Comparison of ENCODE assay signal across 1 cellular context in genomic region chr4:159258889-159259560, GRCh38.
TF ChIP-seq lines count a peak whose summit lies in the region.

No MANE protein-coding gene starts in this region.

TF ChIP-seq in HepG2, 621 proteins besides CTCF, POLR2A, EP300 and RAD21 (continued from another document):
- TF ChIP-seq, protein P1, sequence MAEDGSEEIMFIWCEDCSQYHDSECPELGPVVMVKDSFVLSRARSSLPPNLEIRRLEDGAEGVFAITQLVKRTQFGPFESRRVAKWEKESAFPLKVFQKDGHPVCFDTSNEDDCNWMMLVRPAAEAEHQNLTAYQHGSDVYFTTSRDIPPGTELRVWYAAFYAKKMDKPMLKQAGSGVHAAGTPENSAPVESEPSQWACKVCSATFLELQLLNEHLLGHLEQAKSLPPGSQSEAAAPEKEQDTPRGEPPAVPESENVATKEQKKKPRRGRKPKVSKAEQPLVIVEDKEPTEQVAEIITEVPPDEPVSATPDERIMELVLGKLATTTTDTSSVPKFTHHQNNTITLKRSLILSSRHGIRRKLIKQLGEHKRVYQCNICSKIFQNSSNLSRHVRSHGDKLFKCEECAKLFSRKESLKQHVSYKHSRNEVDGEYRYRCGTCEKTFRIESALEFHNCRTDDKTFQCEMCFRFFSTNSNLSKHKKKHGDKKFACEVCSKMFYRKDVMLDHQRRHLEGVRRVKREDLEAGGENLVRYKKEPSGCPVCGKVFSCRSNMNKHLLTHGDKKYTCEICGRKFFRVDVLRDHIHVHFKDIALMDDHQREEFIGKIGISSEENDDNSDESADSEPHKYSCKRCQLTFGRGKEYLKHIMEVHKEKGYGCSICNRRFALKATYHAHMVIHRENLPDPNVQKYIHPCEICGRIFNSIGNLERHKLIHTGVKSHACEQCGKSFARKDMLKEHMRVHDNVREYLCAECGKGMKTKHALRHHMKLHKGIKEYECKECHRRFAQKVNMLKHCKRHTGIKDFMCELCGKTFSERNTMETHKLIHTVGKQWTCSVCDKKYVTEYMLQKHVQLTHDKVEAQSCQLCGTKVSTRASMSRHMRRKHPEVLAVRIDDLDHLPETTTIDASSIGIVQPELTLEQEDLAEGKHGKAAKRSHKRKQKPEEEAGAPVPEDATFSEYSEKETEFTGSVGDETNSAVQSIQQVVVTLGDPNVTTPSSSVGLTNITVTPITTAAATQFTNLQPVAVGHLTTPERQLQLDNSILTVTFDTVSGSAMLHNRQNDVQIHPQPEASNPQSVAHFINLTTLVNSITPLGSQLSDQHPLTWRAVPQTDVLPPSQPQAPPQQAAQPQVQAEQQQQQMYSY (CRISPR knock-in tag; IDR thresholded peaks at IDR 0.05) = no peak
- no peak for TF ChIP-seq HOXD1 (CRISPR knock-in tag; IDR thresholded peaks at IDR 0.05)
- no peak for TF ChIP-seq PITX1 (CRISPR knock-in tag; IDR thresholded peaks at IDR 0.05)
- no peak for TF ChIP-seq ATM (IDR thresholded peaks at IDR 0.05; ENCODE audit: borderline replicate concordance)
- TF ChIP-seq FOSL1 (CRISPR knock-in tag; IDR thresholded peaks at IDR 0.05; ENCODE audit: borderline replicate concordance) = no peak
- TF ChIP-seq ZNF792 (CRISPR knock-in tag; IDR thresholded peaks at IDR 0.05) = no peak
- no peak for TF ChIP-seq ZNF572 (CRISPR knock-in tag; IDR thresholded peaks at IDR 0.05)
- TF ChIP-seq RXRB (CRISPR knock-in tag; IDR thresholded peaks at IDR 0.05; ENCODE audit: borderline replicate concordance) = 0 out of 2 replicates have a peak, but pooled peaks have one; percentile 17
- peak; percentile 97 for TF ChIP-seq MAFF (IDR thresholded peaks at IDR 0.05; ENCODE audit: low read depth, low read length)
- TF ChIP-seq RBFOX2 (IDR thresholded peaks at IDR 0.05; ENCODE audit: low read depth, low read length) = no peak
- no peak for TF ChIP-seq ZNF501 (CRISPR knock-in tag; IDR thresholded peaks at IDR 0.05)
- no peak for TF ChIP-seq ZNF446 (CRISPR knock-in tag; IDR thresholded peaks at IDR 0.05)
- no peak for TF ChIP-seq ZNF280B (CRISPR knock-in tag; IDR thresholded peaks at IDR 0.05; ENCODE audit: borderline replicate concordance)
- TF ChIP-seq AFF4 (CRISPR knock-in tag; IDR thresholded peaks at IDR 0.05) = no peak
- TF ChIP-seq SALL1 (CRISPR knock-in tag; IDR thresholded peaks at IDR 0.05) = peak; percentile 12; the same call in 1 of the 2 replicates
- no peak for TF ChIP-seq ZNF34 (CRISPR knock-in tag; IDR thresholded peaks at IDR 0.05; ENCODE audit: borderline replicate concordance)
- no peak for TF ChIP-seq JDP2 (CRISPR knock-in tag; IDR thresholded peaks at IDR 0.05; ENCODE audit: borderline replicate concordance)
- TF ChIP-seq ARID3A (IDR thresholded peaks at IDR 0.05; ENCODE audit: low read depth, low read length) = 0 out of 2 replicates have a peak, but pooled peaks have one; percentile 4
- no peak for TF ChIP-seq ADNP (CRISPR knock-in tag; IDR thresholded peaks at IDR 0.05)
- TF ChIP-seq NR1H2 (CRISPR knock-in tag; IDR thresholded peaks at IDR 0.05; ENCODE audit: borderline replicate concordance, low read depth) = no peak
- TF ChIP-seq NCOA1 (CRISPR knock-in tag; IDR thresholded peaks at IDR 0.05) = no peak
- no peak for TF ChIP-seq NCOA5 (CRISPR knock-in tag; IDR thresholded peaks at IDR 0.05)
